1 cellular context compared by ENCODE assay signal in genomic region chr17:82317394-82318168, GRCh38.
TF ChIP-seq lines count a peak whose summit lies in the region.

Gene CD7 (minus strand): TSS chr17:82317608. CDS start chr17:82317495, 113 bp downstream.

TF ChIP-seq in HepG2, 621 proteins besides CTCF, POLR2A, EP300 and RAD21 (continued from another document):
- TF ChIP-seq, protein P1, sequence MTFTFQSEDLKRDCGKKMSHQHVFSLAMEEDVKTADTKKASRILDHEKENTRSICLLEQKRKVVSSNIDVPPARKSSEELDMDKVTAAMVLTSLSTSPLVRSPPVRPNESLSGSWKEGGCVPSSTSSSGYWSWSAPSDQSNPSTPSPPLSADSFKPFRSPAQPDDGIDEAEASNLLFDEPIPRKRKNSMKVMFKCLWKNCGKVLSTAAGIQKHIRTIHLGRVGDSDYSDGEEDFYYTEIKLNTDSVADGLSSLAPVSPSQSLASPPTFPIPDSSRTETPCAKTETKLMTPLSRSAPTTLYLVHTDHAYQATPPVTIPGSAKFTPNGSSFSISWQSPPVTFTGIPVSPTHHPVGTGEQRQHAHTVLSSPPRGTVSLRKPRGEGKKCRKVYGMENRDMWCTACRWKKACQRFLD (CRISPR knock-in tag; IDR thresholded peaks at IDR 0.05; ENCODE audit: borderline replicate concordance) = no peak
- no peak for TF ChIP-seq ZFP37 (CRISPR knock-in tag; IDR thresholded peaks at IDR 0.05; ENCODE audit: borderline replicate concordance)
- TF ChIP-seq, protein P2, sequence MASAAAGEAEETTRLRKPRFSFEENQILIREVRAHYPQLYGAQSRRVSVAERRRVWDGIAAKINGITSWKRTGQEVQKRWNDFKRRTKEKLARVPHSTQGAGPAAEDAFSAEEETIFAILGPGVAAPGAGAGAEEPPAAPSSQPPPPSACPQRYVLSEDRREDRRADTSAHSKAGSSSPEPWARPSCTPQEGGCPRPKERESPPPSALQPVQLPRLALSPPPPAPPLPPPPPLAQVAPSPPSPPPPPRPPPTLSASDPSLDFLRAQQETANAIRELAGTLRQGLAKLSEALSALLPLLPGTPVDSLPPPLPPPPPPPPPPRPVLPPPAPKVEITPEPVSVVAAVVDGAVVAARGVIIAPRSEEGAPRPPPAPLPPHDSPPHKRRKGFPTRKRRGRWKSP (CRISPR knock-in tag; IDR thresholded peaks at IDR 0.05) = 0 out of 2 replicates have a peak, but pooled peaks have one; percentile 58
- no peak for TF ChIP-seq ETV6 (CRISPR knock-in tag; conservative IDR thresholded peaks at IDR 0.05)
- TF ChIP-seq HIVEP1 (CRISPR knock-in tag; IDR thresholded peaks at IDR 0.05) = peak; percentile 92
- no peak for TF ChIP-seq ZNF44 (CRISPR knock-in tag; IDR thresholded peaks at IDR 0.05)
- 0 out of 2 replicates have a peak, but pooled peaks have one; percentile 15 for TF ChIP-seq ZNF678 (CRISPR knock-in tag; IDR thresholded peaks at IDR 0.05)
- TF ChIP-seq MTA3 (CRISPR knock-in tag; IDR thresholded peaks at IDR 0.05) = no peak
- no peak; the same call in 1 of the 2 replicates for TF ChIP-seq AKAP8 (CRISPR knock-in tag; IDR thresholded peaks at IDR 0.05)
- TF ChIP-seq, protein P3, sequence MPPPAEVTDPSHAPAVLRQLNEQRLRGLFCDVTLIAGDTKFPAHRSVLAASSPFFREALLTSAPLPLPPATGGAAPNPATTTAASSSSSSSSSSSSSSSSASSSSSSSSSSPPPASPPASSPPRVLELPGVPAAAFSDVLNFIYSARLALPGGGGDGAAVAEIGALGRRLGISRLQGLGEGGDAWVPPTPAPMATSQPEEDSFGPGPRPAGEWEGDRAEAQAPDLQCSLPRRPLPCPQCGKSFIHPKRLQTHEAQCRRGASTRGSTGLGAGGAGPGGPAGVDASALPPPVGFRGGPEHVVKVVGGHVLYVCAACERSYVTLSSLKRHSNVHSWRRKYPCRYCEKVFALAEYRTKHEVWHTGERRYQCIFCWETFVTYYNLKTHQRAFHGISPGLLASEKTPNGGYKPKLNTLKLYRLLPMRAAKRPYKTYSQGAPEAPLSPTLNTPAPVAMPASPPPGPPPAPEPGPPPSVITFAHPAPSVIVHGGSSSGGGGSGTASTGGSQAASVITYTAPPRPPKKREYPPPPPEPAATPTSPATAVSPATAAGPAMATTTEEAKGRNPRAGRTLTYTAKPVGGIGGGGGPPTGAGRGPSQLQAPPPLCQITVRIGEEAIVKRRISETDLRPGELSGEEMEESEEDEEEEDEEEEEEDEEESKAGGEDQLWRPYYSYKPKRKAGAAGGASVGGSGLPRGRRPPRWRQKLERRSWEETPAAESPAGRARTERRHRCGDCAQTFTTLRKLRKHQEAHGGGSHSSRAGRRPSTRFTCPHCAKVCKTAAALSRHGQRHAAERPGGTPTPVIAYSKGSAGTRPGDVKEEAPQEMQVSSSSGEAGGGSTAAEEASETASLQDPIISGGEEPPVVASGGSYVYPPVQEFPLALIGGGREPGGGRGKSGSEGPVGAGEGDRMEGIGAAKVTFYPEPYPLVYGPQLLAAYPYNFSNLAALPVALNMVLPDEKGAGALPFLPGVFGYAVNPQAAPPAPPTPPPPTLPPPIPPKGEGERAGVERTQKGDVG (CRISPR knock-in tag; IDR thresholded peaks at IDR 0.05; ENCODE audit: borderline replicate concordance) = no peak
- no peak for TF ChIP-seq SRF (IDR thresholded peaks at IDR 0.05; ENCODE audit: low read depth, low read length)
- TF ChIP-seq, protein P4, sequence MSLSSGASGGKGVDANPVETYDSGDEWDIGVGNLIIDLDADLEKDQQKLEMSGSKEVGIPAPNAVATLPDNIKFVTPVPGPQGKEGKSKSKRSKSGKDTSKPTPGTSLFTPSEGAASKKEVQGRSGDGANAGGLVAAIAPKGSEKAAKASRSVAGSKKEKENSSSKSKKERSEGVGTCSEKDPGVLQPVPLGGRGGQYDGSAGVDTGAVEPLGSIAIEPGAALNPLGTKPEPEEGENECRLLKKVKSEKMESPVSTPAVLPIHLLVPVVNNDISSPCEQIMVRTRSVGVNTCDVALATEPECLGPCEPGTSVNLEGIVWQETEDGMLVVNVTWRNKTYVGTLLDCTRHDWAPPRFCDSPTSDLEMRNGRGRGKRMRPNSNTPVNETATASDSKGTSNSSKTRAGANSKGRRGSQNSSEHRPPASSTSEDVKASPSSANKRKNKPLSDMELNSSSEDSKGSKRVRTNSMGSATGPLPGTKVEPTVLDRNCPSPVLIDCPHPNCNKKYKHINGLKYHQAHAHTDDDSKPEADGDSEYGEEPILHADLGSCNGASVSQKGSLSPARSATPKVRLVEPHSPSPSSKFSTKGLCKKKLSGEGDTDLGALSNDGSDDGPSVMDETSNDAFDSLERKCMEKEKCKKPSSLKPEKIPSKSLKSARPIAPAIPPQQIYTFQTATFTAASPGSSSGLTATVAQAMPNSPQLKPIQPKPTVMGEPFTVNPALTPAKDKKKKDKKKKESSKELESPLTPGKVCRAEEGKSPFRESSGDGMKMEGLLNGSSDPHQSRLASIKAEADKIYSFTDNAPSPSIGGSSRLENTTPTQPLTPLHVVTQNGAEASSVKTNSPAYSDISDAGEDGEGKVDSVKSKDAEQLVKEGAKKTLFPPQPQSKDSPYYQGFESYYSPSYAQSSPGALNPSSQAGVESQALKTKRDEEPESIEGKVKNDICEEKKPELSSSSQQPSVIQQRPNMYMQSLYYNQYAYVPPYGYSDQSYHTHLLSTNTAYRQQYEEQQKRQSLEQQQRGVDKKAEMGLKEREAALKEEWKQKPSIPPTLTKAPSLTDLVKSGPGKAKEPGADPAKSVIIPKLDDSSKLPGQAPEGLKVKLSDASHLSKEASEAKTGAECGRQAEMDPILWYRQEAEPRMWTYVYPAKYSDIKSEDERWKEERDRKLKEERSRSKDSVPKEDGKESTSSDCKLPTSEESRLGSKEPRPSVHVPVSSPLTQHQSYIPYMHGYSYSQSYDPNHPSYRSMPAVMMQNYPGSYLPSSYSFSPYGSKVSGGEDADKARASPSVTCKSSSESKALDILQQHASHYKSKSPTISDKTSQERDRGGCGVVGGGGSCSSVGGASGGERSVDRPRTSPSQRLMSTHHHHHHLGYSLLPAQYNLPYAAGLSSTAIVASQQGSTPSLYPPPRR (CRISPR knock-in tag; IDR thresholded peaks at IDR 0.05; ENCODE audit: borderline replicate concordance) = peak; percentile 48; the same call in 1 of the 2 replicates
- peak; percentile 46 for TF ChIP-seq CBX1 (IDR thresholded peaks at IDR 0.05; ENCODE audit: low read depth)
- no peak for TF ChIP-seq ZNF468 (CRISPR knock-in tag; IDR thresholded peaks at IDR 0.05)
- TF ChIP-seq, protein P5, sequence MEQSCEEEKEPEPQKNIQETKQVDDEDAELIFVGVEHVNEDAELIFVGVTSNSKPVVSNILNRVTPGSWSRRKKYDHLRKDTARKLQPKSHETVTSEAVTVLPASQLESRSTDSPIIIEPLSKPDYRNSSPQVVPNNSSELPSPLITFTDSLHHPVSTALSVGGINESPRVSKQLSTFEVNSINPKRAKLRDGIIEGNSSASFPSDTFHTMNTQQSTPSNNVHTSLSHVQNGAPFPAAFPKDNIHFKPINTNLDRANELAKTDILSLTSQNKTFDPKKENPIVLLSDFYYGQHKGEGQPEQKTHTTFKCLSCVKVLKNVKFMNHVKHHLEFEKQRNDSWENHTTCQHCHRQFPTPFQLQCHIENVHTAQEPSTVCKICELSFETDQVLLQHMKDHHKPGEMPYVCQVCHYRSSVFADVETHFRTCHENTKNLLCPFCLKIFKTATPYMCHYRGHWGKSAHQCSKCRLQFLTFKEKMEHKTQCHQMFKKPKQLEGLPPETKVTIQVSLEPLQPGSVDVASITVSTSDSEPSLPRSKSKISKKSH (CRISPR knock-in tag; IDR thresholded peaks at IDR 0.05; ENCODE audit: borderline replicate concordance) = peak; percentile 12; the same call in 1 of the 2 replicates
- TF ChIP-seq NR2F2 (IDR thresholded peaks at IDR 0.05; ENCODE audit: borderline replicate concordance, low read depth) = no peak
- TF ChIP-seq ZNF225 (CRISPR knock-in tag; IDR thresholded peaks at IDR 0.05) = no peak; the same call in 1 of the 2 replicates
- TF ChIP-seq EEA1 (CRISPR knock-in tag; IDR thresholded peaks at IDR 0.05; ENCODE audit: borderline replicate concordance) = no peak
- no peak for TF ChIP-seq MYC (CRISPR knock-in tag; IDR thresholded peaks at IDR 0.05; ENCODE audit: borderline replicate concordance)
- TF ChIP-seq ZNF121 (CRISPR knock-in tag; IDR thresholded peaks at IDR 0.05) = peak; percentile 75
- TF ChIP-seq ZNF33B (CRISPR knock-in tag; IDR thresholded peaks at IDR 0.05) = peak; percentile 27; the same call in 1 of the 2 replicates
- TF ChIP-seq, protein P6, sequence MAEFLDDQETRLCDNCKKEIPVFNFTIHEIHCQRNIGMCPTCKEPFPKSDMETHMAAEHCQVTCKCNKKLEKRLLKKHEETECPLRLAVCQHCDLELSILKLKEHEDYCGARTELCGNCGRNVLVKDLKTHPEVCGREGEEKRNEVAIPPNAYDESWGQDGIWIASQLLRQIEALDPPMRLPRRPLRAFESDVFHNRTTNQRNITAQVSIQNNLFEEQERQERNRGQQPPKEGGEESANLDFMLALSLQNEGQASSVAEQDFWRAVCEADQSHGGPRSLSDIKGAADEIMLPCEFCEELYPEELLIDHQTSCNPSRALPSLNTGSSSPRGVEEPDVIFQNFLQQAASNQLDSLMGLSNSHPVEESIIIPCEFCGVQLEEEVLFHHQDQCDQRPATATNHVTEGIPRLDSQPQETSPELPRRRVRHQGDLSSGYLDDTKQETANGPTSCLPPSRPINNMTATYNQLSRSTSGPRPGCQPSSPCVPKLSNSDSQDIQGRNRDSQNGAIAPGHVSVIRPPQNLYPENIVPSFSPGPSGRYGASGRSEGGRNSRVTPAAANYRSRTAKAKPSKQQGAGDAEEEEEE (CRISPR knock-in tag; IDR thresholded peaks at IDR 0.05; ENCODE audit: borderline replicate concordance) = 0 out of 2 replicates have a peak, but pooled peaks have one; percentile 1
- TF ChIP-seq, protein P7, sequence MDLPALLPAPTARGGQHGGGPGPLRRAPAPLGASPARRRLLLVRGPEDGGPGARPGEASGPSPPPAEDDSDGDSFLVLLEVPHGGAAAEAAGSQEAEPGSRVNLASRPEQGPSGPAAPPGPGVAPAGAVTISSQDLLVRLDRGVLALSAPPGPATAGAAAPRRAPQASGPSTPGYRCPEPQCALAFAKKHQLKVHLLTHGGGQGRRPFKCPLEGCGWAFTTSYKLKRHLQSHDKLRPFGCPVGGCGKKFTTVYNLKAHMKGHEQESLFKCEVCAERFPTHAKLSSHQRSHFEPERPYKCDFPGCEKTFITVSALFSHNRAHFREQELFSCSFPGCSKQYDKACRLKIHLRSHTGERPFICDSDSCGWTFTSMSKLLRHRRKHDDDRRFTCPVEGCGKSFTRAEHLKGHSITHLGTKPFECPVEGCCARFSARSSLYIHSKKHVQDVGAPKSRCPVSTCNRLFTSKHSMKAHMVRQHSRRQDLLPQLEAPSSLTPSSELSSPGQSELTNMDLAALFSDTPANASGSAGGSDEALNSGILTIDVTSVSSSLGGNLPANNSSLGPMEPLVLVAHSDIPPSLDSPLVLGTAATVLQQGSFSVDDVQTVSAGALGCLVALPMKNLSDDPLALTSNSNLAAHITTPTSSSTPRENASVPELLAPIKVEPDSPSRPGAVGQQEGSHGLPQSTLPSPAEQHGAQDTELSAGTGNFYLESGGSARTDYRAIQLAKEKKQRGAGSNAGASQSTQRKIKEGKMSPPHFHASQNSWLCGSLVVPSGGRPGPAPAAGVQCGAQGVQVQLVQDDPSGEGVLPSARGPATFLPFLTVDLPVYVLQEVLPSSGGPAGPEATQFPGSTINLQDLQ (CRISPR knock-in tag; IDR thresholded peaks at IDR 0.05) = no peak
- no peak for TF ChIP-seq ELF4 (CRISPR knock-in tag; IDR thresholded peaks at IDR 0.05; ENCODE audit: borderline replicate concordance)
- no peak for TF ChIP-seq NONO (IDR thresholded peaks at IDR 0.05)
- TF ChIP-seq NONO (CRISPR knock-in tag; conservative IDR thresholded peaks at IDR 0.05) = no peak
- no peak for TF ChIP-seq ISX (CRISPR knock-in tag; conservative IDR thresholded peaks at IDR 0.05)
- no peak for TF ChIP-seq AGO2 (optimal IDR thresholded peaks at IDR 0.05; ENCODE audit: low read depth, low read length)
- no peak for TF ChIP-seq ZNF24 (IDR thresholded peaks at IDR 0.05)
- no peak for TF ChIP-seq ZNF276 (CRISPR knock-in tag; IDR thresholded peaks at IDR 0.05; ENCODE audit: low read depth)
- no peak for TF ChIP-seq ZBTB25 (CRISPR knock-in tag; IDR thresholded peaks at IDR 0.05)
- TF ChIP-seq TP53 (CRISPR knock-in tag; conservative IDR thresholded peaks at IDR 0.05) = no peak
